8 cellular contexts compared by ENCODE assay signal in genomic region chr2:26178746-26179436, GRCh38. TPM values are rescaled to one million over a fixed set of nuclear protein-coding genes. Genes with fewer than 3 reads are reported as not detected.
DNase-seq lines count a peak whose midpoint lies in the region; ATAC-seq, FAIRE-seq and TF ChIP-seq lines count a peak whose summit lies in the region.

No MANE protein-coding gene starts in this region.

- DNase-seq in AG20443 (ENCODE audit: low spot score): peak; percentile 75
- DNase-seq in HFF-Myc (ENCODE audit: extremely low read depth, low read depth): no peak
- DNase-seq in adipocyte (ENCODE audit: low read depth): peak; percentile 61
- DNase-seq in iPS DF 6.9 (ENCODE audit: low read depth, low spot score): no peak
- DNase-seq in gastrocnemius medialis: no peak
- no peak for DNase-seq in RCC 7860 (ENCODE audit: low spot score)

- ATAC-seq in gastrocnemius medialis: peak; percentile 21 to 35
- ATAC-seq in GM18858 (IDR thresholded peaks at IDR 0.05; ENCODE audit: unreplicated experiment): no peak
- ATAC-seq in HG02840 (IDR thresholded peaks at IDR 0.05; ENCODE audit: low FRiP score, unreplicated experiment): no peak

- no CpG with 5 or more reads among the region's 48 CpGs for WGBS in iPS DF 6.9 (ENCODE audit: insufficient coverage, insufficient read length)

- H3K9me3 ChIP-seq in adipocyte (ENCODE audit: control insufficient read depth, low read length) (no peaks in the 10 kb centered on the region), iPS DF 6.9 (ENCODE audit: control insufficient read depth, insufficient read depth, low read length) (no peaks in the 10 kb centered on the region), gastrocnemius medialis (no peaks in the 10 kb centered on the region)

- intact Hi-C loops in gastrocnemius medialis (cut with DNase I; ENCODE audit: low total_unique reads): no loop called here

- peak overlapping the region; percentile 33 for H3K4me3 ChIP-seq in HFF-Myc (replicated peaks; ENCODE audit: low read depth, low read length)
- peak overlapping the region; percentile 80 for H3K4me3 ChIP-seq in adipocyte (ENCODE audit: low read length)
- peak overlapping the region; percentile 37; the same call in 1 of the 2 replicates for H3K4me3 ChIP-seq in iPS DF 6.9 (ENCODE audit: low read length)
- H3K4me3 ChIP-seq in gastrocnemius medialis: peak overlapping the region; percentile 46 to 63 (median 58)

- FAIRE-seq in RCC 7860 (lab: Jason Lieb, UNC): no peak

- peaks cover 9% of the 10 kb centered on the region for H3K27me3 ChIP-seq in adipocyte (replicated peaks; ENCODE audit: control insufficient read depth, insufficient read depth, low read length)
- no peaks in the 10 kb centered on the region for H3K27me3 ChIP-seq in iPS DF 6.9 (ENCODE audit: control insufficient read depth, insufficient read depth, low read length)
- peaks cover 6 to 13% (median 10%) of the 10 kb centered on the region in 3 donors for H3K27me3 ChIP-seq in gastrocnemius medialis

- H3K36me3 ChIP-seq in adipocyte (ENCODE audit: control insufficient read depth, insufficient read depth, low read length, severe bottlenecking) (no peaks in the 10 kb centered on the region), iPS DF 6.9 (ENCODE audit: control insufficient read depth, insufficient read depth, low read length) (no peaks in the 10 kb centered on the region; the same call in 1 of the 2 replicates), gastrocnemius medialis (no peaks in the 10 kb centered on the region)

- TF ChIP-seq POLR2A in gastrocnemius medialis (IDR thresholded peaks at IDR 0.05): no peak

- H3K27ac ChIP-seq in iPS DF 6.9 (ENCODE audit: low read length) (no peak overlapping the region), gastrocnemius medialis (no peak overlapping the region)

- peaks cover 5% of the 10 kb centered on the region for H3K4me1 ChIP-seq in adipocyte (ENCODE audit: control insufficient read depth, insufficient read depth, low read length)
- peaks cover 7% of the 10 kb centered on the region; the same call in 1 of the 2 replicates for H3K4me1 ChIP-seq in iPS DF 6.9 (ENCODE audit: control insufficient read depth, insufficient read depth, low read length)
- H3K4me1 ChIP-seq in gastrocnemius medialis: peaks cover 5 to 9% of the 10 kb centered on the region in 2 donors

- H3K9ac ChIP-seq in adipocyte (ENCODE audit: low read length): peak overlapping the region; percentile 73

- TF ChIP-seq CTCF in HFF-Myc (IDR thresholded peaks at IDR 0.05; ENCODE audit: low read depth, low read length, missing control alignments) (no peak), gastrocnemius medialis (IDR thresholded peaks at IDR 0.05 in 4 of 5, conservative IDR thresholded peaks at IDR 0.05 in 1 of 5) (no peak)

- in situ Hi-C loops in gastrocnemius medialis (cut with MboI; ENCODE audit: low sequenced_read_pairs in 4 of 4): no loop called here

RNA-seq across cellular contexts. Expression of gene GAREM2, which starts 6.0 kb away (rescaled TPM):
- total RNA-seq in gastrocnemius medialis: 1 to 10 TPM in 2 of 4 donors, under 1 TPM in 2; 0.25 to 1.8 (median 0.74) TPM

Comparison
In these comparisons a context has a peak if more than half of its experiments do, and no peak if none do; other contexts are left out.
1. DNase-seq: peak in AG20443 (single experiment) and adipocyte (single experiment); none in HFF-Myc (single experiment), iPS DF 6.9 (single experiment), gastrocnemius medialis (0 of 2) and RCC 7860 (single experiment).
2. ATAC-seq: peak in gastrocnemius medialis (2 of 2); none in GM18858 (single experiment) and HG02840 (single experiment).
3. Peak in every context shown above with its lines, with median percentiles within 50 percentile points of each other: H3K4me3 ChIP-seq.